22 cellular contexts compared by ENCODE assay signal in the genomic region with DNA sequence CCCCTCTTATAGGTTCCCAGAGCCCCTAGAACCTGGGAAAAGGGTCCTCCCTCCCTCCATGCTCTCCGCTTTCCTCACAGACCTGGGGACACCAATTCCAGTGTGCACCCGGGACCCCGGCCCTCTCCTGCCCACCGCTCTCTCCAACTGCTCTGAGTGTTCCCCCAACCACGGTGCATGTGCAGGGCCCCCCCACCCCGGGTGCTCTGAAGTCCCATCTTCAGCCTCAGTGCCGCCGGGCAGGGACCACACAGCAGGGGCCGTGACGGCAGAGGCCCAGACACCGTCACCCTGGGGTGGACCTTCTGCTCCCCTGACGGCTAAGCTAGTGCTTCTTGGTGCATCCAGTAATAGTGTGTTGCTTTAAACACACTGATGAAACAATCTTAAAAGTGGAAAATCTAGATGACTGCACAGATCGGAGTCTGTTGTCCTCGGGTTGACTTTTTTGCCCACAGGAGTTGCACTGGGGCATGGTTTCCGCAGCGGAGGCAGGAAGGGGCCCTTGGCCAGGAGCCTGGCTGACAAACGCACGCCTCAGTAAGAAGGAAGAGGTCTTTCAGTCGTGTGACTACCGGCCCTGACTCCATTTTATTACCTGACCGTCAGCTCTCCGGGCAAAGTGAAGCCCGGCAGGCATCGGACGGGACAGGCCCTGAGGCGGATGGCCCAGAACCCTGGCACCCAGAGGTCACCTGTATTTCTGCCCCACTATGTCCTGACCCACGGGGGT. TPM values are rescaled to one million over a fixed set of nuclear protein-coding genes. Genes with fewer than 3 reads are reported as not detected.
DNase-seq lines count a peak whose midpoint lies in the region; ATAC-seq and TF ChIP-seq lines count a peak whose summit lies in the region.
"Had no signal": no experiment of that assay in that cellular context is flagged by ENCODE, and none has a peak within 500 bp of the region (broad histone marks: within the 10 kb centered on the region; RNA-seq: fewer than 3 reads in every experiment).

No MANE protein-coding gene starts in this region.

- DNase-seq in activated CD4-positive, alpha-beta T cell treated with anti-CD3 and anti-CD28 coated beads, Interleukin-2, amount 10 ng/mL, durations not matched to agents 7 days and 5 days, result no peak
- DNase-seq in activated CD4-positive, alpha-beta T cell treated with anti-CD3 and anti-CD28 coated beads, Interleukin-2, amount 50 U/mL, for 48 hours, result no peak
- DNase-seq in immature natural killer cell (no peak), stomach (no peak), neuronal stem cell (ENCODE audit: low spot score) (no peak), NCI-H1105 (lab: John Stamatoyannopoulos, UW) (no peak)
- DNase-seq: activated CD4-positive, alpha-beta T cell treated with anti-CD3 and anti-CD28 coated beads for 1 hour; body of pancreas; CD4-positive, CD25-positive, alpha-beta regulatory T cell; lower lobe of right lung; NCI-H1930; NCI-H446; SHP77; sigmoid colon; T-helper 9 cell had no signal

- H2BK12ac ChIP-seq in neuronal stem cell (ENCODE audit: low read length), result no peak overlapping the region

- POLR2A ChIA-PET in activated CD4-positive, alpha-beta T cell treated with anti-CD3 and anti-CD28 coated beads, Interleukin-2, amount 10 ng/mL, durations not matched to agents 7 days and 5 days (lab: Charles Lee), result no interaction called here

- H3K27ac ChIP-seq in OCI-LY3 (ENCODE audit: low read length), result peak overlapping the region; percentile 90
- peak overlapping the region in 3 of 5 donors; percentile 34 to 66 (median 65) for H3K27ac ChIP-seq in stomach
- H3K27ac ChIP-seq in neuronal stem cell (replicated peaks; ENCODE audit: low read length), result no peak overlapping the region
- H3K27ac ChIP-seq: parathyroid adenoma had no signal

- WGBS in stomach, 5 donors, result 80 to 93% (median 89%) methylated on average over 20 to 27 of the region's 27 CpGs
- no CpG with 5 or more reads among the region's 27 CpGs for WGBS in neuronal stem cell (ENCODE audit: extremely low coverage in 2 of 2, insufficient read length in 2 of 2, insufficient replicate concordance in 1 of 2), 2 donors

- peaks cover 3% of the 10 kb centered on the region for H3K79me1 ChIP-seq in neuronal stem cell (ENCODE audit: low read depth, low read length)

- no peak overlapping the region for H2BK5ac ChIP-seq in neuronal stem cell (ENCODE audit: low read length)

- no peak overlapping the region for H3K4ac ChIP-seq in neuronal stem cell (ENCODE audit: low read length)

- H3K36me3 ChIP-seq in OCI-LY3 (replicated peaks; ENCODE audit: low read depth, low read length) (peaks cover 54% of the 10 kb centered on the region), stomach (peaks cover 18 to 75% (median 54%) of the 10 kb centered on the region in 4 donors), neuronal stem cell (replicated peaks in 1 of 2; ENCODE audit: control insufficient read depth in 2 of 2, insufficient read depth in 2 of 2, low read length in 2 of 2) (peaks cover 31 to 59% of the 10 kb centered on the region in 2 donors)

- TF ChIP-seq CTCF in OCI-LY3 (IDR thresholded peaks at IDR 0.05; ENCODE audit: low read depth, low read length) (no peak), stomach (IDR thresholded peaks at IDR 0.05) (no peak)

- no peak overlapping the region for H3K23ac ChIP-seq in neuronal stem cell (ENCODE audit: low read depth, low read length, poor library complexity)

- no peak overlapping the region for H2BK120ac ChIP-seq in neuronal stem cell (ENCODE audit: low read depth, low read length)

- no peak overlapping the region for H4K8ac ChIP-seq in neuronal stem cell (ENCODE audit: low read depth, low read length)

- H3K4me2 ChIP-seq in OCI-LY3 (ENCODE audit: low read length) (peak overlapping the region; percentile 51), neuronal stem cell (ENCODE audit: insufficient read depth, low read length, poor library complexity, severe bottlenecking) (no peak overlapping the region)

- H3K4me3 ChIP-seq in OCI-LY3 (ENCODE audit: low read length), result no peak overlapping the region
- H3K4me3 ChIP-seq in stomach, result no peak overlapping the region
- H3K4me3 ChIP-seq in neuronal stem cell (ENCODE audit: low read length in 2 of 2), result no peak overlapping the region
- H3K4me3 ChIP-seq: body of pancreas, heart left ventricle, lower lobe of right lung, sigmoid colon had no signal

- H3K27me3 ChIP-seq in OCI-LY3 (ENCODE audit: low read depth, low read length) (no peaks in the 10 kb centered on the region), stomach (no peaks in the 10 kb centered on the region), neuronal stem cell (ENCODE audit: control insufficient read depth in 3 of 3, insufficient read depth in 3 of 3, low read depth in 1 of 3, low read length in 3 of 3) (no peaks in the 10 kb centered on the region)
- H3K27me3 ChIP-seq: body of pancreas, heart left ventricle, sigmoid colon had no signal

- H2AFZ ChIP-seq in OCI-LY3 (ENCODE audit: low read depth, low read length), result no peak overlapping the region
- no peak overlapping the region for H2AFZ ChIP-seq in neuronal stem cell (ENCODE audit: low read length)
- H2AFZ ChIP-seq: parathyroid adenoma had no signal

- no peaks in the 10 kb centered on the region for H3K9me3 Mint-ChIP-seq in activated CD4-positive, alpha-beta T cell treated with anti-CD3 and anti-CD28 coated beads, Interleukin-2, amount 10 ng/mL, durations not matched to agents 7 days and 5 days
- H3K9me3 Mint-ChIP-seq in immature natural killer cell, result peaks cover 0 to 2% (median 0%) of the 10 kb centered on the region in 6 donors
- H3K9me3 Mint-ChIP-seq: CD4-positive, CD25-positive, alpha-beta regulatory T cell had no signal

- peaks cover 79% of the 10 kb centered on the region for H3K4me1 ChIP-seq in OCI-LY3 (ENCODE audit: low read length)
- peaks cover 0 to 16% (median 11%) of the 10 kb centered on the region in 4 donors for H3K4me1 ChIP-seq in stomach
- H3K4me1 ChIP-seq in neuronal stem cell (ENCODE audit: control insufficient read depth in 2 of 2, insufficient read depth in 1 of 2, low read depth in 1 of 2, low read length in 2 of 2), result peaks cover 0 to 2% of the 10 kb centered on the region in 2 donors
- H3K4me1 ChIP-seq: body of pancreas, parathyroid adenoma had no signal

- H3K79me2 ChIP-seq in OCI-LY3 (ENCODE audit: low read length), result peaks cover 76% of the 10 kb centered on the region
- H3K79me2 ChIP-seq: parathyroid adenoma had no signal

- H3K36me3 Mint-ChIP-seq in activated CD4-positive, alpha-beta T cell treated with anti-CD3 and anti-CD28 coated beads, Interleukin-2, amount 10 ng/mL, durations not matched to agents 7 days and 5 days (ENCODE audit: low read depth), result peaks cover 10% of the 10 kb centered on the region
- H3K36me3 Mint-ChIP-seq in immature natural killer cell, result peaks cover 0 to 34% (median 4%) of the 10 kb centered on the region in 3 donors

- no peak overlapping the region for H3K4me3 Mint-ChIP-seq in activated CD4-positive, alpha-beta T cell treated with anti-CD3 and anti-CD28 coated beads, Interleukin-2, amount 10 ng/mL, durations not matched to agents 7 days and 5 days
- peak overlapping the region in 1 of 5 donors; percentile 33 for H3K4me3 Mint-ChIP-seq in immature natural killer cell
- H3K4me3 Mint-ChIP-seq: activated naive CD8-positive, alpha-beta T cell; CD4-positive, CD25-positive, alpha-beta regulatory T cell had no signal

- TF ChIP-seq EP300 in stomach (IDR thresholded peaks at IDR 0.05), result no peak

- peak overlapping the region; percentile 6 for H3K27ac Mint-ChIP-seq in activated CD4-positive, alpha-beta T cell treated with anti-CD3 and anti-CD28 coated beads, Interleukin-2, amount 10 ng/mL, durations not matched to agents 7 days and 5 days
- peak overlapping the region; percentile 9 to 81 (median 72) for H3K27ac Mint-ChIP-seq in immature natural killer cell
- H3K27ac Mint-ChIP-seq: CD4-positive, CD25-positive, alpha-beta regulatory T cell had no signal

- TF ChIP-seq POLR2A in stomach (IDR thresholded peaks at IDR 0.05), result no peak

- H3K9ac ChIP-seq in OCI-LY3 (ENCODE audit: low read length) (peak overlapping the region; percentile 67), neuronal stem cell (ENCODE audit: low read depth, low read length, poor library complexity) (no peak overlapping the region)
- H3K9ac ChIP-seq: parathyroid adenoma had no signal

- intact Hi-C loops in stomach (cut with DNase I; ENCODE audit: low total_unique reads), result no loop called here

- H3K18ac ChIP-seq in neuronal stem cell (ENCODE audit: low read length), result no peak overlapping the region

- no peak overlapping the region for H3K14ac ChIP-seq in neuronal stem cell (ENCODE audit: low read length)

- H4K91ac ChIP-seq in neuronal stem cell (ENCODE audit: low read depth, low read length, poor library complexity), result no peak overlapping the region

- no peak for ATAC-seq in HG02981 (IDR thresholded peaks at IDR 0.05; ENCODE audit: unreplicated experiment)
- ATAC-seq: body of pancreas, heart left ventricle, lower lobe of right lung had no signal

- peaks cover 6% of the 10 kb centered on the region for H3K4me1 Mint-ChIP-seq in activated CD4-positive, alpha-beta T cell treated with anti-CD3 and anti-CD28 coated beads, Interleukin-2, amount 10 ng/mL, durations not matched to agents 7 days and 5 days
- peaks cover 24 to 35% of the 10 kb centered on the region in 2 donors for H3K4me1 Mint-ChIP-seq in immature natural killer cell

- no peak overlapping the region for H2AK5ac ChIP-seq in neuronal stem cell (ENCODE audit: low read depth, low read length)

- no peak overlapping the region for H2BK15ac ChIP-seq in neuronal stem cell (ENCODE audit: low read length)

- H3K9me3 ChIP-seq in OCI-LY3 (ENCODE audit: insufficient read depth, low read length) (no peaks in the 10 kb centered on the region), stomach (no peaks in the 10 kb centered on the region), neuronal stem cell (replicated peaks in 1 of 2; ENCODE audit: control insufficient read depth in 2 of 2, insufficient read depth in 1 of 2, low read depth in 1 of 2, low read length in 2 of 2) (no peaks in the 10 kb centered on the region)
- H3K9me3 ChIP-seq: body of pancreas, heart left ventricle, lower lobe of right lung, sigmoid colon had no signal

- no peaks in the 10 kb centered on the region for H4K20me1 ChIP-seq in OCI-LY3 (ENCODE audit: insufficient read depth, low read length)

- CTCF ChIA-PET in activated CD4-positive, alpha-beta T cell treated with anti-CD3 and anti-CD28 coated beads, Interleukin-2, amount 10 ng/mL, durations not matched to agents 7 days and 5 days (lab: Charles Lee), result no interaction called here

- no peaks in the 10 kb centered on the region for H3K27me3 Mint-ChIP-seq in activated CD4-positive, alpha-beta T cell treated with anti-CD3 and anti-CD28 coated beads, Interleukin-2, amount 10 ng/mL, durations not matched to agents 7 days and 5 days
- peaks cover 10 to 42% (median 14%) of the 10 kb centered on the region in 3 donors for H3K27me3 Mint-ChIP-seq in immature natural killer cell (ENCODE audit: low read depth in 3 of 3)
- H3K27me3 Mint-ChIP-seq: activated naive CD8-positive, alpha-beta T cell; CD4-positive, CD25-positive, alpha-beta regulatory T cell had no signal

RNA-seq across cellular contexts. Expression of a gene that starts 36.2 kb away (rescaled TPM):
- under 1 TPM in 1 of 2 experiments, not detected in 1; 0.08 TPM for total RNA-seq in activated CD4-positive, alpha-beta T cell treated with anti-CD3 and anti-CD28 coated beads, Interleukin-2, amount 10 ng/mL, durations not matched to agents 7 days and 5 days
- polyA plus RNA-seq in immature natural killer cell (not detected), stomach (under 1 TPM in 1 of 3 donors, not detected in 2; 0.05 TPM)
- total RNA-seq in stomach, result not detected
- 0.26 TPM for polyA plus RNA-seq in neuronal stem cell (2013, experiment 1 of 2)
- 0.15 TPM for polyA plus RNA-seq in neuronal stem cell (2013, experiment 2 of 2)
- total RNA-seq: A673; body of pancreas; CD4-positive, CD25-positive, alpha-beta regulatory T cell; sigmoid colon; urinary bladder had no signal

RNA-seq across cellular contexts. Expression of a gene that starts 42.3 kb away (rescaled TPM):
- 10 to 100 TPM; 69.5 to 77.0 TPM for total RNA-seq in activated CD4-positive, alpha-beta T cell treated with anti-CD3 and anti-CD28 coated beads, Interleukin-2, amount 10 ng/mL, durations not matched to agents 7 days and 5 days
- 100 to 1,000 TPM; 107 to 255 (median 144) TPM for polyA plus RNA-seq in immature natural killer cell
- total RNA-seq in stomach, result 100 to 1,000 TPM in 1 of 5 donors, 10 to 100 TPM in 4; 13.4 to 229 (median 17.4) TPM
- 10 to 100 TPM in 2 of 3 donors, 1 to 10 TPM in 1; 5.2 to 11.8 (median 11.6) TPM for polyA plus RNA-seq in stomach
- polyA plus RNA-seq in neuronal stem cell (2013, experiment 1 of 2), result 92.2 TPM
- 93.4 TPM for polyA plus RNA-seq in neuronal stem cell (2013, experiment 2 of 2)
